ENCODE assay signal across 21 cellular contexts in genomic region chr20:61918548-61918947, GRCh38.
DNase-seq lines count a peak whose midpoint lies in the region; ATAC-seq and TF ChIP-seq lines count a peak whose summit lies in the region.
"Had no signal": no experiment of that assay in that cellular context is flagged by ENCODE, and none has a peak within 500 bp of the region (broad histone marks: within the 10 kb centered on the region; RNA-seq: fewer than 3 reads in every experiment).

No MANE protein-coding gene starts in this region.

- H3K36me3 ChIP-seq in brain microvascular endothelial cell (replicated peaks): no peaks in the 10 kb centered on the region
- H3K36me3 ChIP-seq in trophoblast cell (ENCODE audit: control insufficient read depth in 1 of 2, insufficient read depth in 2 of 2, low read length in 2 of 2): no peaks in the 10 kb centered on the region
- H3K36me3 ChIP-seq: esophagus squamous epithelium, gastroesophageal sphincter had no signal

- H3K4me1 Mint-ChIP-seq in osteocyte (ENCODE audit: unreplicated experiment): no peaks in the 10 kb centered on the region
- H3K4me1 Mint-ChIP-seq: B cell, brain had no signal

- no peaks in the 10 kb centered on the region for H3K4me1 ChIP-seq in trophoblast cell (ENCODE audit: control insufficient read depth in 1 of 2, insufficient read depth in 2 of 2, low read length in 2 of 2)
- no peaks in the 10 kb centered on the region for H3K4me1 ChIP-seq in foreskin keratinocyte
- H3K4me1 ChIP-seq: esophagus squamous epithelium, gastroesophageal sphincter had no signal

- no CpG with 5 or more reads among the region's 12 CpGs for WGBS in trophoblast cell (ENCODE audit: extremely low coverage, insufficient coverage, insufficient read length)

- no peak overlapping the region for H4K8ac ChIP-seq in trophoblast cell (ENCODE audit: low read depth, low read length)

- ATAC-seq in foreskin keratinocyte: no peak
- ATAC-seq: effector memory CD8-positive, alpha-beta T cell; gastroesophageal sphincter; stimulated activated naive B cell treated with anti-CD40 and anti-IgM and Interleukin-4, amounts not matched to agents 10 μg/mL and 1 μg/mL and 100 μg/mL, for 72 hours had no signal

- H3K9ac ChIP-seq in trophoblast cell (ENCODE audit: low read length): peak overlapping the region; percentile 2

- H3K79me1 ChIP-seq in trophoblast cell (ENCODE audit: low read length): no peaks in the 10 kb centered on the region

- H3K23ac ChIP-seq in trophoblast cell (ENCODE audit: low read length): no peak overlapping the region

- no peak overlapping the region for H2BK12ac ChIP-seq in trophoblast cell (ENCODE audit: low read length)

- no peak overlapping the region for H3K4ac ChIP-seq in trophoblast cell (ENCODE audit: low read depth, low read length)

- H3K18ac ChIP-seq in trophoblast cell (ENCODE audit: low read length): no peak overlapping the region

- DNase-seq in LNCaP clone FGC (ENCODE audit: low read depth): no peak
- DNase-seq in brain microvascular endothelial cell: no peak
- no peak for DNase-seq in trophoblast cell
- DNase-seq in mesenteric fat pad (ENCODE audit: low spot score): no peak
- DNase-seq in osteocyte (ENCODE audit: extremely low spot score, unreplicated experiment): no peak
- DNase-seq in foreskin keratinocyte: no peak
- DNase-seq: activated CD4-positive, alpha-beta memory T cell treated with anti-CD3 and anti-CD28 coated beads for 36 hours; activated gamma-delta T cell; activated T-cell treated with anti-CD3 and anti-CD28 coated beads for 4 hours; effector memory CD8-positive, alpha-beta T cell; esophagus squamous epithelium; hypothalamus; KG1; NCI-H1092 treated with DMSO at 0.1 percent for 48 hours; NCI-H2029; stimulated activated naive B cell treated with anti-CD40 and anti-IgM and Interleukin-4, amounts not matched to agents 10 μg/mL and 1 μg/mL and 100 μg/mL, for 72 hours had no signal

- peaks cover 23% of the 10 kb centered on the region for H3K9me3 ChIP-seq in trophoblast cell (ENCODE audit: insufficient read depth, low read depth, low read length)
- H3K9me3 ChIP-seq: esophagus squamous epithelium, gastroesophageal sphincter had no signal

- H2BK5ac ChIP-seq in trophoblast cell (ENCODE audit: low read depth, low read length, poor library complexity): no peak overlapping the region

- in situ Hi-C loops in brain microvascular endothelial cell (cut with HindIII; ENCODE audit: low pct_ligation_motif_present, low sequenced_read_pairs): no loop called here

- H2BK120ac ChIP-seq in trophoblast cell (ENCODE audit: insufficient read depth, low read length, poor library complexity): no peak overlapping the region

- no peak overlapping the region for H3K27ac ChIP-seq in brain microvascular endothelial cell
- no peak overlapping the region for H3K27ac ChIP-seq in trophoblast cell (ENCODE audit: low read depth, low read length)
- no peak overlapping the region for H3K27ac ChIP-seq in foreskin keratinocyte
- H3K27ac ChIP-seq: esophagus squamous epithelium, gastroesophageal sphincter, skin epidermis had no signal

- H4K12ac ChIP-seq in trophoblast cell (ENCODE audit: low read depth, low read length): no peak overlapping the region

- H2AFZ ChIP-seq in trophoblast cell (ENCODE audit: insufficient read depth, low read length, poor library complexity): no peak overlapping the region

- H3K27me3 Mint-ChIP-seq in osteocyte (ENCODE audit: unreplicated experiment): no peaks in the 10 kb centered on the region
- H3K27me3 Mint-ChIP-seq: brain had no signal

- TF ChIP-seq CTCF in GM12873 (IDR thresholded peaks at IDR 0.05; ENCODE audit: insufficient read depth, low read depth, low read length, missing control alignments) (peak; percentile 34), LNCaP clone FGC (IDR thresholded peaks at IDR 0.05; ENCODE audit: control insufficient read depth, extremely low read depth, insufficient read depth) (0 out of 2 replicates have a peak, but pooled peaks have one; percentile 16), brain microvascular endothelial cell (IDR thresholded peaks at IDR 0.05; ENCODE audit: low read depth, low read length, missing control alignments) (peak; percentile 4), osteocyte (IDR thresholded peaks at IDR 0.05) (no peak), foreskin keratinocyte (conservative IDR thresholded peaks at IDR 0.05) (no peak)

- H3K27me3 ChIP-seq in brain microvascular endothelial cell (replicated peaks) (no peaks in the 10 kb centered on the region), trophoblast cell (ENCODE audit: insufficient read depth, low read length) (no peaks in the 10 kb centered on the region), foreskin keratinocyte (no peaks in the 10 kb centered on the region)

- H3K4me2 ChIP-seq in trophoblast cell (ENCODE audit: low read length): no peak overlapping the region

- no peak overlapping the region for H3K14ac ChIP-seq in trophoblast cell (ENCODE audit: low read length)

- H3K9me3 Mint-ChIP-seq in osteocyte (ENCODE audit: unreplicated experiment): no peaks in the 10 kb centered on the region
- H3K9me3 Mint-ChIP-seq: activated CD4-positive, alpha-beta memory T cell treated with anti-CD3 and anti-CD28 coated beads for 36 hours; effector memory CD8-positive, alpha-beta T cell; stimulated activated naive B cell treated with anti-CD40 and anti-IgM and Interleukin-4, amounts not matched to agents 10 μg/mL and 1 μg/mL and 100 μg/mL, for 72 hours had no signal

- no peak overlapping the region for H3K27ac Mint-ChIP-seq in osteocyte (ENCODE audit: unreplicated experiment)
- H3K27ac Mint-ChIP-seq: activated CD4-positive, alpha-beta memory T cell treated with anti-CD3 and anti-CD28 coated beads for 36 hours; B cell; brain; effector memory CD8-positive, alpha-beta T cell; stimulated activated naive B cell treated with anti-CD40 and anti-IgM and Interleukin-4, amounts not matched to agents 10 μg/mL and 1 μg/mL and 100 μg/mL, for 72 hours had no signal

- H3K4me3 ChIP-seq in LNCaP clone FGC (ENCODE audit: low read depth, low read length): no peak overlapping the region
- no peak overlapping the region for H3K4me3 ChIP-seq in brain microvascular endothelial cell (ENCODE audit: low read depth, low read length)
- no peak overlapping the region for H3K4me3 ChIP-seq in trophoblast cell (ENCODE audit: low read depth, low read length)
- H3K4me3 ChIP-seq: esophagus squamous epithelium, gastroesophageal sphincter, skin epidermis had no signal

- no peak overlapping the region for H4K91ac ChIP-seq in trophoblast cell (ENCODE audit: low read depth, low read length)

- no peaks in the 10 kb centered on the region for H3K36me3 Mint-ChIP-seq in osteocyte (ENCODE audit: unreplicated experiment)
- H3K36me3 Mint-ChIP-seq: activated CD4-positive, alpha-beta memory T cell treated with anti-CD3 and anti-CD28 coated beads for 36 hours; stimulated activated naive B cell treated with anti-CD40 and anti-IgM and Interleukin-4, amounts not matched to agents 10 μg/mL and 1 μg/mL and 100 μg/mL, for 72 hours had no signal

- H3K4me3 Mint-ChIP-seq in osteocyte (ENCODE audit: unreplicated experiment): no peak overlapping the region
- H3K4me3 Mint-ChIP-seq: activated CD4-positive, alpha-beta memory T cell treated with anti-CD3 and anti-CD28 coated beads for 36 hours; B cell; brain; effector memory CD8-positive, alpha-beta T cell; stimulated activated naive B cell treated with anti-CD40 and anti-IgM and Interleukin-4, amounts not matched to agents 10 μg/mL and 1 μg/mL and 100 μg/mL, for 72 hours had no signal

- no peak overlapping the region for H2AK5ac ChIP-seq in trophoblast cell (ENCODE audit: low read length)

- no peaks in the 10 kb centered on the region for H3K79me2 ChIP-seq in trophoblast cell (ENCODE audit: control insufficient read depth, insufficient read depth, low read length, poor library complexity)

Comparison
In these comparisons a context has a peak if more than half of its experiments do, and no peak if none do; other contexts are left out.
1. CTCF ChIP-seq: peak in GM12873 (single experiment), LNCaP clone FGC (single experiment) and brain microvascular endothelial cell (single experiment); none in osteocyte (single experiment) and foreskin keratinocyte (single experiment).